Comparison of ENCODE assay signal across 20 cellular contexts in the genomic region with DNA sequence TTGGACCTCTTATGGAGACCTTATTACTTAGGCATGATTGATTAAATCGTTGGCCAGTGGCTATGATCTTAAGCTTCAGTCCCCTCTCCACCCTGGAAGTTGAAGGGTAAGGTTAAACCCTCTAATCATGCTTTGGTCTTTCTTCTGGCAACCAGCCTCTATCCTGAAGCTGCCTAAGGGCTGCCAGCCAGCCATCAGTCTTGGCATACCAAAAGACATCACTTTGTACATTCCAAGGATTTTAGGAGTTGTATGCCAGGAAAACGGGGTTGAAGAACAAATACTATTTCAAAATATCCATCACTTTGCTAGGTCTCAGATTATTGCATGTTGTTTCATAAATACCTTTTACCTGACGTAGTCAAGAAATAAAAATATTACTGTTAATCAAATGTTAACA.
"Had no signal": no experiment of that assay in that cellular context is flagged by ENCODE, and none has a peak within 500 bp of the region (broad histone marks: within the 10 kb centered on the region; RNA-seq: fewer than 3 reads in every experiment).

No MANE protein-coding gene starts in this region.

- H3K27ac Mint-ChIP-seq: activated CD4-positive, alpha-beta memory T cell treated with anti-CD3 and anti-CD28 coated beads, Interleukin-2, amount 10 ng/mL, durations not matched to agents 7 days and 5 days; activated naive CD4-positive, alpha-beta T cell treated with anti-CD3 and anti-CD28 coated beads, Interleukin-2, amount 50 U/mL, for 72 hours; endodermal cell; natural killer cell had no signal

- H3K4me3 Mint-ChIP-seq: activated CD4-positive, alpha-beta memory T cell treated with anti-CD3 and anti-CD28 coated beads, Interleukin-2, amount 10 ng/mL, durations not matched to agents 7 days and 5 days; activated T-cell treated with anti-CD3 and anti-CD28 coated beads, Interleukin-2, amount 50 U/mL, for 4 hours; endodermal cell; natural killer cell had no signal

- H3K9me3 ChIP-seq: left lung, right atrium auricular region, transverse colon, vagina had no signal

- ATAC-seq: activated naive CD4-positive, alpha-beta T cell treated with anti-CD3 and anti-CD28 coated beads, Interleukin-2, amount 50 U/mL, for 72 hours; activated T-cell treated with anti-CD3 and anti-CD28 coated beads, Interleukin-2, amount 50 U/mL, for 4 hours; left lung; natural killer cell had no signal

- H3K4me1 ChIP-seq: left lung, transverse colon, vagina had no signal

- H3K9me3 Mint-ChIP-seq: activated CD4-positive, alpha-beta memory T cell treated with anti-CD3 and anti-CD28 coated beads, Interleukin-2, amount 10 ng/mL, durations not matched to agents 7 days and 5 days; activated naive CD4-positive, alpha-beta T cell treated with anti-CD3 and anti-CD28 coated beads, Interleukin-2, amount 50 U/mL, for 72 hours; activated T-cell treated with anti-CD3 and anti-CD28 coated beads, Interleukin-2, amount 50 U/mL, for 4 hours; endodermal cell; natural killer cell had no signal

- H3K4me3 ChIP-seq: hepatocyte, left lung, right atrium auricular region, skin epidermis, transverse colon, vagina had no signal

- DNase-seq: activated CD4-positive, alpha-beta memory T cell treated with anti-CD3 and anti-CD28 coated beads, Interleukin-2, amount 10 ng/mL, durations not matched to agents 7 days and 5 days; activated effector memory CD4-positive, alpha-beta T cell treated with Interleukin-2 at 50 U/mL for 16 hours; activated T-cell treated with anti-CD3 and anti-CD28 coated beads, Interleukin-2, amount 50 U/mL, for 4 hours; amygdala; brain microvascular endothelial cell; endodermal cell; left lung; natural killer cell; posterior cingulate gyrus; stimulated activated CD4-positive, alpha-beta T cell treated with anti-CD3 and anti-CD28 coated beads, Interleukin-15, amount 100 ng/mL, for 24 hours; stimulated activated CD4-positive, alpha-beta T cell treated with anti-CD3 and anti-CD28 coated beads, Interleukin-4, amount 100 ng/mL, for 24 hours; stimulated activated naive CD4-positive, alpha-beta T cell; substantia nigra; T-helper 1 cell; transverse colon had no signal

- H3K27me3 ChIP-seq: brain microvascular endothelial cell, hepatocyte, left lung, right atrium auricular region, transverse colon, vagina had no signal

- H2AFZ ChIP-seq: hepatocyte had no signal

- H3K4me2 ChIP-seq: hepatocyte had no signal

- H3K27ac ChIP-seq: brain microvascular endothelial cell, hepatocyte, left lung, right atrium auricular region, skin epidermis, transverse colon, vagina had no signal

- H3K4me1 Mint-ChIP-seq: activated CD4-positive, alpha-beta memory T cell treated with anti-CD3 and anti-CD28 coated beads, Interleukin-2, amount 10 ng/mL, durations not matched to agents 7 days and 5 days; natural killer cell had no signal

- H3K36me3 Mint-ChIP-seq: activated naive CD4-positive, alpha-beta T cell treated with anti-CD3 and anti-CD28 coated beads, Interleukin-2, amount 50 U/mL, for 72 hours; natural killer cell had no signal

- H3K36me3 ChIP-seq: brain microvascular endothelial cell, left lung, right atrium auricular region, transverse colon, vagina had no signal
